In genomic region chr1:15424146-15424667, GRCh38 we compare ENCODE assay signal across 13 cellular contexts. TPM values are rescaled to one million over a fixed set of nuclear protein-coding genes. Genes with fewer than 3 reads are reported as not detected.
DNase-seq lines count a peak whose midpoint lies in the region; ATAC-seq, FAIRE-seq and TF ChIP-seq lines count a peak whose summit lies in the region.
"Had no signal": no experiment of that assay in that cellular context is flagged by ENCODE, and none has a peak within 500 bp of the region (broad histone marks: within the 10 kb centered on the region; RNA-seq: fewer than 3 reads in every experiment).

No MANE protein-coding gene starts in this region.

- peak overlapping the region; percentile 53 for H3K4me2 ChIP-seq in A549
- H3K4me2 ChIP-seq: KMS-11 had no signal

- peaks cover 75% of the 10 kb centered on the region for H3K4me1 ChIP-seq in A549
- no peaks in the 10 kb centered on the region for H3K4me1 ChIP-seq in HEK293 (ENCODE audit: control insufficient read depth, insufficient read depth, low read length)
- H3K4me1 ChIP-seq in breast epithelium: no peaks in the 10 kb centered on the region

- CTCF ChIA-PET in A549 (lab: Yijun Ruan, JAX) (interaction anchor here (0.6 to 1.6 kb wide), 4 partner anchors 12 to 203 kb away, joined by 3 to 6 read pairs (median 4); no protein-coding TSS in a partner anchor), HEK293 (lab: Yijun Ruan, JAX) (interaction anchor here (0.7 to 1.1 kb wide), 2 partner anchors 36 to 101 kb away, joined by 4 read pairs; no protein-coding TSS in a partner anchor)

- H3K27me3 ChIP-seq in breast epithelium: no peaks in the 10 kb centered on the region
- H3K27me3 ChIP-seq: suprapubic skin had no signal

- no peaks in the 10 kb centered on the region for H3K9me3 ChIP-seq in A549
- H3K9me3 ChIP-seq in HEK293 (ENCODE audit: control insufficient read depth, insufficient read depth, low read depth, low read length): no peaks in the 10 kb centered on the region; the same call in 1 of the 2 replicates
- no peaks in the 10 kb centered on the region for H3K9me3 ChIP-seq in breast epithelium
- H3K9me3 ChIP-seq: suprapubic skin had no signal

- POLR2A ChIA-PET in A549 (lab: Yijun Ruan, JAX): no interaction called here
- POLR2A ChIA-PET in HEK293 (lab: Yijun Ruan, JAX): interaction anchor here (0.7 kb wide), 1 partner anchor 21 kb away, joined by 3 read pairs; no protein-coding TSS in a partner anchor

- no peak for TF ChIP-seq EP300 in A549 (IDR thresholded peaks at IDR 0.05)

- peak in 1 of 2 experiments; percentile 71 for DNase-seq in A549 (ENCODE audit: low read depth in 1 of 2, low spot score in 1 of 2)
- peak; percentile 95 for DNase-seq in NCI-H748 (lab: John Stamatoyannopoulos, UW; ENCODE audit: unreplicated experiment)
- DNase-seq in islet precursor cell: peak; percentile 47
- DNase-seq in cerebellum (ENCODE audit: low spot score): no peak
- DNase-seq in breast epithelium (ENCODE audit: low spot score in 2 of 2): no peak

- intact Hi-C loops in breast epithelium (cut with DNase I; ENCODE audit: low total_unique reads): loop anchor here (10.0 kb wide), 1 partner anchor 289 kb away; no protein-coding TSS in a partner anchor

- ATAC-seq in A549: peak; percentile 17 to 32; a peak in 5 of 6 replicates
- ATAC-seq in GM21786 (IDR thresholded peaks at IDR 0.05; ENCODE audit: unreplicated experiment): no peak
- no peak for ATAC-seq in GM18907 (IDR thresholded peaks at IDR 0.05; ENCODE audit: unreplicated experiment)

- no peak for TF ChIP-seq POLR2A in A549 (IDR thresholded peaks at IDR 0.05; ENCODE audit: low read length)
- TF ChIP-seq POLR2A in breast epithelium (IDR thresholded peaks at IDR 0.05): no peak

- no peak for TF ChIP-seq RAD21 in A549 (conservative IDR thresholded peaks at IDR 0.05 in 1 of 2, IDR thresholded peaks at IDR 0.05 in 1 of 2)

- peaks cover 0 to 43% of the 10 kb centered on the region in 2 experiments; a peak in 1 of 3 replicates for H3K36me3 ChIP-seq in HEK293 (ENCODE audit: control insufficient read depth in 2 of 2, insufficient read depth in 1 of 2, low read length in 2 of 2)
- H3K36me3 ChIP-seq in breast epithelium: no peaks in the 10 kb centered on the region

- H3K27ac ChIP-seq in A549 (peak overlapping the region; percentile 97 to 98), HEK293 (ENCODE audit: extremely low read depth, low read depth, low read length) (no peak overlapping the region), breast epithelium (no peak overlapping the region)
- H3K27ac ChIP-seq: KMS-11, suprapubic skin had no signal

- no peak for TF ChIP-seq CTCF in A549 (IDR thresholded peaks at IDR 0.05)
- no peak for TF ChIP-seq CTCF in HEK293 (tag by site-specific recombination; IDR thresholded peaks at IDR 0.05)
- TF ChIP-seq CTCF in breast epithelium (IDR thresholded peaks at IDR 0.05): no peak

- H3K4me3 ChIP-seq in A549 (no peak overlapping the region), HEK293 (ENCODE audit: low read depth, low read length) (no peak overlapping the region), breast epithelium (no peak overlapping the region)
- H3K4me3 ChIP-seq: suprapubic skin had no signal

- WGBS in A549 (ENCODE audit: missing lambda C conversion rate): 34% methylated on average over 13 of the region's 13 CpGs

- FAIRE-seq in A549 (lab: Jason Lieb, UNC): no peak
- FAIRE-seq: D721Med, endothelial cell of umbilical vein, keratinocyte had no signal

TF ChIP-seq in A549, 52 proteins besides CTCF, POLR2A, EP300 and RAD21:
- TF ChIP-seq ZC3H11A (IDR thresholded peaks at IDR 0.05): no peak

TF ChIP-seq in HEK293, 187 proteins besides CTCF, POLR2A, EP300 and RAD21:
- 0 out of 2 replicates have a peak, but pooled peaks have one; percentile 27 for TF ChIP-seq EGR2 (tag by site-specific recombination; IDR thresholded peaks at IDR 0.05; ENCODE audit: low read depth)
- TF ChIP-seq ZNF335 (tag by site-specific recombination; conservative IDR thresholded peaks at IDR 0.05): no peak
- peak; percentile 37; the same call in 1 of the 2 replicates for TF ChIP-seq KLF1 (tag by site-specific recombination; IDR thresholded peaks at IDR 0.05)
TF ChIP-seq in HEK293: peak in this region for 2.

RNA-seq across cellular contexts. Expression of gene CTRC, which starts 14.0 kb away (rescaled TPM):
- polyA plus RNA-seq in A549 (2011; rRNA removed) (0.14 and 0.52 TPM in 2 replicates), A549 (2017; fragmentation: RNase III; extraction: RNeasy Plus Mini Kit Qiagen cat#74134 plus additional on column Dnase treatment) (0.14 to 0.25 TPM (median 0.18 TPM) in 3 replicates)
- polyA plus RNA-seq in A549 (2012; cell fraction: cytosol; rRNA removed): 0.03 TPM in 2 replicates
- 1.5 and 2.2 TPM in 2 replicates for polyA plus RNA-seq in A549 (2012; cell fraction: nucleus; rRNA removed)
- 0.04 TPM in 1 of 2 replicates, not detected in the other for polyA minus RNA-seq in A549 (2011; rRNA and poly(A)+ RNA removed)
- total RNA-seq in cerebellum (not detected), breast epithelium (under 1 TPM in 1 of 3 donors, not detected in 2; 0.16 TPM)
- total RNA-seq: endothelial cell of umbilical vein had no signal
- polyA plus RNA-seq: keratinocyte had no signal

RNA-seq across cellular contexts. Expression of gene EFHD2, which starts 14.5 kb away (rescaled TPM):
- 26.5 and 33.1 TPM in 2 replicates for polyA plus RNA-seq in A549 (2011; rRNA removed)
- 138 and 184 TPM in 2 replicates for polyA plus RNA-seq in A549 (2012; cell fraction: cytosol; rRNA removed)
- 145 and 165 TPM in 2 replicates for polyA plus RNA-seq in A549 (2012; cell fraction: nucleus; rRNA removed)
- polyA plus RNA-seq in A549 (2017; fragmentation: RNase III; extraction: RNeasy Plus Mini Kit Qiagen cat#74134 plus additional on column Dnase treatment): 96.2 to 127 TPM (median 108 TPM) in 3 replicates
- polyA minus RNA-seq in A549 (2011; rRNA and poly(A)+ RNA removed): 10.8 and 19.0 TPM in 2 replicates
- 9.1 TPM for total RNA-seq in cerebellum
- 10 to 100 TPM; 24.9 to 43.9 (median 32.8) TPM for total RNA-seq in breast epithelium

RNA-seq across cellular contexts. Expression of gene CELA2A, which starts 32.3 kb away (rescaled TPM):
- polyA plus RNA-seq in A549 (2011; rRNA removed) (not detected in 2 replicates), A549 (2017; fragmentation: RNase III; extraction: RNeasy Plus Mini Kit Qiagen cat#74134 plus additional on column Dnase treatment) (not detected in 3 replicates)
- not detected in 2 replicates for polyA plus RNA-seq in A549 (2012; cell fraction: cytosol; rRNA removed)
- polyA plus RNA-seq in A549 (2012; cell fraction: nucleus; rRNA removed): not detected in 2 replicates
- not detected in 2 replicates for polyA minus RNA-seq in A549 (2011; rRNA and poly(A)+ RNA removed)
- total RNA-seq in cerebellum (not detected), breast epithelium (not detected)
- total RNA-seq: endothelial cell of umbilical vein, suprapubic skin had no signal
- polyA plus RNA-seq: endothelial cell of umbilical vein, keratinocyte had no signal

RNA-seq across cellular contexts. Expression of gene CELA2B, which starts 51.7 kb away (rescaled TPM):
- polyA plus RNA-seq in A549 (2011; rRNA removed) (not detected in 2 replicates), A549 (2017; fragmentation: RNase III; extraction: RNeasy Plus Mini Kit Qiagen cat#74134 plus additional on column Dnase treatment) (not detected in 3 replicates)
- not detected in 2 replicates for polyA plus RNA-seq in A549 (2012; cell fraction: cytosol; rRNA removed)
- polyA plus RNA-seq in A549 (2012; cell fraction: nucleus; rRNA removed): 0.11 and 0.16 TPM in 2 replicates
- not detected in 2 replicates for polyA minus RNA-seq in A549 (2011; rRNA and poly(A)+ RNA removed)
- total RNA-seq in cerebellum (not detected), breast epithelium (not detected)
- total RNA-seq: endothelial cell of umbilical vein, suprapubic skin had no signal
- polyA plus RNA-seq: endothelial cell of umbilical vein, keratinocyte had no signal

Comparison
In these comparisons a context has a peak if more than half of its experiments do, and no peak if none do; other contexts are left out.
1. ATAC-seq: peak in A549 (2 of 2); none in GM21786 (single experiment) and GM18907 (single experiment).
2. DNase-seq: peak in NCI-H748 (single experiment) and islet precursor cell (single experiment); none in cerebellum (single experiment) and breast epithelium (0 of 2).
3. H3K27ac ChIP-seq: peak in A549 (2 of 2); none in HEK293 (single experiment) and breast epithelium (0 of 2).